ENCODE assay signal across 18 cellular contexts in genomic region chr4:78606530-78607095, GRCh38.
"Had no signal": no experiment of that assay in that cellular context is flagged by ENCODE, and none has a peak within 500 bp of the region (broad histone marks: within the 10 kb centered on the region; RNA-seq: fewer than 3 reads in every experiment).

No MANE protein-coding gene starts in this region.

- H3K9me3 ChIP-seq: right atrium auricular region, tibial artery, upper lobe of right lung, vagina had no signal

- H3K36me3 ChIP-seq: right atrium auricular region, vagina had no signal

- H3K4me3 Mint-ChIP-seq: dendritic cell treated with granulocyte-macrophage colony-stimulating factor and Interleukin-4, amounts not matched to agents 40 ng/mL and 50 ng/mL, for 4 days; nephron; stimulated activated naive CD8-positive, alpha-beta T cell treated with anti-CD3 and anti-CD28 coated beads, Interleukin-15, Interleukin-2, amounts not matched to agents 100 ng/mL and 50 ng/mL, for 24 hours had no signal

- H3K27ac ChIP-seq: right atrium auricular region, tibial artery, upper lobe of right lung, vagina had no signal

- H3K4me3 ChIP-seq: right atrium auricular region, tibial artery, upper lobe of right lung, vagina had no signal

- DNase-seq: foreskin melanocyte; head of caudate nucleus; hippocampal formation; kidney glomerular epithelial cell; mesendoderm; naive B cell; posterior cingulate gyrus; small intestine; stimulated activated CD4-positive, alpha-beta T cell treated with anti-CD3 and anti-CD28 coated beads, Interleukin-2, amount 100 ng/mL, for 48 hours; tibial artery; upper lobe of right lung had no signal

- H3K9me3 Mint-ChIP-seq: dendritic cell treated with granulocyte-macrophage colony-stimulating factor and Interleukin-4, amounts not matched to agents 40 ng/mL and 50 ng/mL, for 4 days; naive B cell; nephron; stimulated activated naive CD8-positive, alpha-beta T cell treated with anti-CD3 and anti-CD28 coated beads, Interleukin-15, Interleukin-2, amounts not matched to agents 100 ng/mL and 50 ng/mL, for 24 hours had no signal

- FAIRE-seq: colon, endothelial cell of umbilical vein, small intestine had no signal

- H3K27me3 ChIP-seq: right atrium auricular region, tibial artery, upper lobe of right lung, vagina had no signal

- H3K27ac Mint-ChIP-seq: dendritic cell treated with granulocyte-macrophage colony-stimulating factor and Interleukin-4, amounts not matched to agents 40 ng/mL and 50 ng/mL, for 4 days; naive B cell; nephron; stimulated activated naive CD8-positive, alpha-beta T cell treated with anti-CD3 and anti-CD28 coated beads, Interleukin-15, Interleukin-2, amounts not matched to agents 100 ng/mL and 50 ng/mL, for 24 hours had no signal

- H3K4me1 ChIP-seq: upper lobe of right lung, vagina had no signal
